ENCODE assay signal across 12 cellular contexts in genomic region chr2:181774601-181775179, GRCh38.
DNase-seq lines count a peak whose midpoint lies in the region; ATAC-seq, FAIRE-seq and TF ChIP-seq lines count a peak whose summit lies in the region.
"Had no signal": no experiment of that assay in that cellular context is flagged by ENCODE, and none has a peak within 500 bp of the region (broad histone marks: within the 10 kb centered on the region; RNA-seq: fewer than 3 reads in every experiment).

No MANE protein-coding gene starts in this region.

- H3K4me3 ChIP-seq in fibroblast of mammary gland (ENCODE audit: control insufficient read depth, low read depth, low read length) (no peak overlapping the region), ascending aorta (no peak overlapping the region)
- H3K4me3 ChIP-seq: upper lobe of left lung had no signal

- DNase-seq in GM18507 (ENCODE audit: extremely low spot score, insufficient read length, low read depth), result no peak
- DNase-seq in NCI-H460 (ENCODE audit: extremely low read depth, low read depth), result peak; percentile 18
- peak; percentile 49 for DNase-seq in fibroblast of mammary gland (ENCODE audit: low read depth)
- DNase-seq in ascending aorta (ENCODE audit: low spot score in 2 of 2), result no peak
- no peak for DNase-seq in NCI-H82 treated with DMSO at 0.1 percent for 48 hours (lab: John Stamatoyannopoulos, UW; ENCODE audit: unreplicated experiment)
- DNase-seq in Kasumi-1 (lab: John Stamatoyannopoulos, UW), result no peak
- no peak for DNase-seq in stimulated activated naive CD4-positive, alpha-beta T cell treated with Interleukin-2 at 50 U/mL for 16 hours (lab: John Stamatoyannopoulos, UW)
- DNase-seq: CD4-positive, CD25-positive, alpha-beta regulatory T cell; natural killer cell; NCI-H2171; upper lobe of left lung had no signal

- peaks cover 0 to 3% of the 10 kb centered on the region in 2 donors for H3K4me1 ChIP-seq in ascending aorta

- FAIRE-seq in GM18507 (lab: Jason Lieb, UNC), result peak; percentile 71

- H3K27ac ChIP-seq in ascending aorta, result no peak overlapping the region
- H3K27ac ChIP-seq: upper lobe of left lung had no signal

- intact Hi-C loops in ascending aorta (cut with DNase I), result no loop called here

- peak; percentile 64 for ATAC-seq in HG02678 (IDR thresholded peaks at IDR 0.05; ENCODE audit: unreplicated experiment)
- ATAC-seq: natural killer cell had no signal

- TF ChIP-seq CTCF in fibroblast of mammary gland (conservative IDR thresholded peaks at IDR 0.05; ENCODE audit: control insufficient read depth, insufficient read depth, low read depth, low read length) (no peak), ascending aorta (IDR thresholded peaks at IDR 0.05) (no peak)

- H3K36me3 ChIP-seq in ascending aorta, result no peaks in the 10 kb centered on the region
- H3K36me3 ChIP-seq: upper lobe of left lung had no signal

- H3K27me3 ChIP-seq in ascending aorta, result no peaks in the 10 kb centered on the region
- H3K27me3 ChIP-seq: upper lobe of left lung had no signal

- H3K9me3 ChIP-seq in ascending aorta, result no peaks in the 10 kb centered on the region
- H3K9me3 ChIP-seq: upper lobe of left lung had no signal

Comparison
In these comparisons a context has a peak if more than half of its experiments do, and no peak if none do; other contexts are left out.
1. DNase-seq: peak in NCI-H460 (single experiment) and fibroblast of mammary gland (single experiment); none in GM18507 (single experiment), ascending aorta (0 of 2), NCI-H82 treated with DMSO at 0.1 percent for 48 hours (single experiment), Kasumi-1 (0 of 2) and stimulated activated naive CD4-positive, alpha-beta T cell treated with Interleukin-2 at 50 U/mL for 16 hours (single experiment).